ENCODE assay signal across 19 cellular contexts in the genomic region with DNA sequence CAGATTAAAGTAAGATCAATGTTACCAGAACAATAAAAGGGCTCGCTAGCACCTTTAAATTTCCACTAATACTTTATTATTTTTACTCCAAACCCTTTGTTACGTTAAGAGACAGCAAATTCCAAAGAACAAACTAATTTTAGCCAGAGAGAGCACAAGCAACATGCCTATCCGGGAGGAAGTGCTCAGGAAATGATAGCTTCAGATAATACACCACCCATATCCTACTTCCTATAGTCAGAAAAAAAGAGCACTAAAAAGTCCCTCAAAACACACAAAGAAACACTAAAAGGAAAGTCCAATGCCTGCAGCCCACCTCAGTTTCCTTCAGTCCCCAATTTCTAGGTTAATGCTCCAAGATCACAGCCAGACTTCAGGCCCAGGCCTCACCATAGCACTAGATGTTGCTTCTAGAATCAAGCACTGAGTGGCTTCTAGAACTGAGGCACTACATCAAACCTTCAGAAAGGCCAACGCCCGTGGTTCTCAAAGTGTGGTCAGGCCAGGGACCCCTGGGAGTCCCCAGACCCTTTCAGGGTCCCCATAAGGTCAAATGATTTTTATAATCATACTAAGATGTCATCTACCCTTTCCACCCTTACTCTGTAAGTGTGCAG.
DNase-seq lines count a peak whose midpoint lies in the region; ATAC-seq, FAIRE-seq and TF ChIP-seq lines count a peak whose summit lies in the region.
"Had no signal": no experiment of that assay in that cellular context is flagged by ENCODE, and none has a peak within 500 bp of the region (broad histone marks: within the 10 kb centered on the region; RNA-seq: fewer than 3 reads in every experiment).

No MANE protein-coding gene starts in this region.

- TF ChIP-seq CTCF in endothelial cell of umbilical vein (IDR thresholded peaks at IDR 0.05; ENCODE audit: extremely low read depth in 1 of 2, insufficient read depth in 1 of 2, low read depth in 1 of 2, low read length in 2 of 2), result no peak
- no peak for TF ChIP-seq CTCF in uterus (IDR thresholded peaks at IDR 0.05)

- H3K27me3 ChIP-seq in endothelial cell of umbilical vein (ENCODE audit: control insufficient read depth in 2 of 2, insufficient read depth in 2 of 2, low read length in 2 of 2) (no peaks in the 10 kb centered on the region), uterus (no peaks in the 10 kb centered on the region)

- H3K36me3 ChIP-seq in endothelial cell of umbilical vein (ENCODE audit: control insufficient read depth in 2 of 2, extremely low read depth in 1 of 2, insufficient read depth in 2 of 2, low read length in 2 of 2), result no peaks in the 10 kb centered on the region
- no peaks in the 10 kb centered on the region for H3K36me3 ChIP-seq in mesodermal cell (ENCODE audit: control insufficient read depth, insufficient read depth, low read length)
- H3K36me3 ChIP-seq in uterus, result no peaks in the 10 kb centered on the region

- WGBS in mesodermal cell (ENCODE audit: insufficient coverage in 2 of 2), 2 experiments, result 69 to 87% methylated on average over 2 to 4 of the region's 5 CpGs

- dilution Hi-C loops in endothelial cell of umbilical vein (cut with MboI; ENCODE audit: extremely low pct_ligation_motif_present, low sequenced_read_pairs), result no loop called here

- DNase-seq in Right ventricle myocardium superior (no peak), cardiac septum (ENCODE audit: low spot score) (no peak), endothelial cell of umbilical vein (ENCODE audit: low read depth, low spot score) (peak; percentile 63), uterus (no peak), HCEC 1CT (no peak), kidney glomerular epithelial cell (lab: John Stamatoyannopoulos, UW) (no peak)
- DNase-seq in activated effector memory CD4-positive, alpha-beta T cell treated with Interleukin-2 at 50 U/mL for 16 hours, result no peak
- DNase-seq: activated CD8-positive, alpha-beta memory T cell treated with anti-CD3 and anti-CD28 coated beads for 24 hours; activated gamma-delta T cell; Calu3; effector memory CD4-positive, alpha-beta T cell; foreskin melanocyte; IMR-90; naive thymus-derived CD8-positive, alpha-beta T cell; NCI-H1092 treated with DMSO at 0.1 percent for 48 hours; retina; SHP77 treated with DMSO at 0.1 percent for 48 hours; stimulated activated CD4-positive, alpha-beta T cell treated with anti-CD3 and anti-CD28 coated beads, Interleukin-4, amount 100 ng/mL, for 1 hour had no signal

- H3K4me1 ChIP-seq in endothelial cell of umbilical vein (ENCODE audit: control insufficient read depth, extremely low read depth, insufficient read depth, low read length) (peaks cover 28% of the 10 kb centered on the region), mesodermal cell (ENCODE audit: control insufficient read depth, insufficient read depth, low read length, poor library complexity, severe bottlenecking) (peaks cover 12% of the 10 kb centered on the region), uterus (no peaks in the 10 kb centered on the region)

- POLR2A ChIA-PET in endothelial cell of umbilical vein (lab: Charles Lee), result no interaction called here

- intact Hi-C loops in Right ventricle myocardium superior (cut with DNase I), result no loop called here
- intact Hi-C loops in cardiac septum (cut with DNase I), result no loop called here
- intact Hi-C loops in endothelial cell of umbilical vein (cut with micrococcal nuclease), result loop anchor here (1.0 to 2.0 kb wide), 3 partner anchors 26 to 47 kb away; no protein-coding TSS in a partner anchor
- intact Hi-C loops in uterus (cut with DNase I; ENCODE audit: low total_unique reads), result no loop called here

- TF ChIP-seq POLR2A in endothelial cell of umbilical vein (IDR thresholded peaks at IDR 0.05; ENCODE audit: low read depth, low read length) (no peak), uterus (IDR thresholded peaks at IDR 0.05) (no peak)

- peak overlapping the region in 1 of 3 experiments; percentile 26 for H3K4me3 ChIP-seq in endothelial cell of umbilical vein (replicated peaks in 1 of 3; ENCODE audit: insufficient read depth in 1 of 3, low read depth in 1 of 3, low read length in 3 of 3)
- H3K4me3 ChIP-seq in mesodermal cell (ENCODE audit: extremely low read depth, insufficient read depth, low read length, poor library complexity, severe bottlenecking), result no peak overlapping the region
- no peak overlapping the region for H3K4me3 ChIP-seq in uterus

- peak overlapping the region; percentile 55 for H2AFZ ChIP-seq in endothelial cell of umbilical vein (ENCODE audit: low read depth, low read length)

- CTCF ChIA-PET in endothelial cell of umbilical vein (lab: Charles Lee), result interaction anchor here (1.0 to 3.2 kb wide), 5 partner anchors 17 to 47 kb away, joined by 3 to 13 read pairs (median 5); no protein-coding TSS in a partner anchor

- no peaks in the 10 kb centered on the region for H3K9me3 ChIP-seq in endothelial cell of umbilical vein (replicated peaks; ENCODE audit: control insufficient read depth, insufficient read depth, low read length)
- no peaks in the 10 kb centered on the region for H3K9me3 ChIP-seq in mesodermal cell (ENCODE audit: control insufficient read depth, low read length)
- no peaks in the 10 kb centered on the region for H3K9me3 ChIP-seq in uterus

- H3K9ac ChIP-seq in endothelial cell of umbilical vein (replicated peaks; ENCODE audit: extremely low read depth, insufficient read depth, low read length), result peak overlapping the region; percentile 28

- no peaks in the 10 kb centered on the region for H4K20me1 ChIP-seq in endothelial cell of umbilical vein (replicated peaks; ENCODE audit: control insufficient read depth, extremely low read depth, insufficient read depth, low read length)

- H3K9me1 ChIP-seq in endothelial cell of umbilical vein (replicated peaks; ENCODE audit: control insufficient read depth, extremely low read depth, insufficient read depth, low read length), result no peaks in the 10 kb centered on the region

- H3K27ac ChIP-seq in endothelial cell of umbilical vein (ENCODE audit: insufficient read depth, low read depth, low read length) (peak overlapping the region; percentile 39), mesodermal cell (ENCODE audit: low read depth, low read length, severe bottlenecking) (peak overlapping the region; percentile 14), uterus (peak overlapping the region; percentile 38 to 72)

- BruUV-seq in endothelial cell of umbilical vein (replicated peaks; lab: Mats Ljungman, UMichigan), result no TSS peak

- peak; percentile 95 for FAIRE-seq in endothelial cell of umbilical vein (lab: Jason Lieb, UNC)

- H3K4me2 ChIP-seq in endothelial cell of umbilical vein (ENCODE audit: insufficient read depth, low read length), result peak overlapping the region; percentile 68

- no peaks in the 10 kb centered on the region for H3K79me2 ChIP-seq in endothelial cell of umbilical vein (ENCODE audit: control insufficient read depth, insufficient read depth, low read length)

- peak; percentile 69 for ATAC-seq in Right ventricle myocardium superior (ENCODE audit: poor library complexity)
- ATAC-seq: naive thymus-derived CD8-positive, alpha-beta T cell had no signal

TF ChIP-seq in endothelial cell of umbilical vein, 7 proteins besides CTCF, POLR2A, EP300 and RAD21:
- TF ChIP-seq FOS (IDR thresholded peaks at IDR 0.05; ENCODE audit: borderline replicate concordance, insufficient read depth, low read length) (peak; percentile 26), GATA2 (IDR thresholded peaks at IDR 0.05; ENCODE audit: insufficient read depth, insufficient read length, low read depth, low read length) (peak; percentile 86), MYC (IDR thresholded peaks at IDR 0.05; ENCODE audit: low read depth, low read length) (no peak), EZH2 (IDR thresholded peaks at IDR 0.05; ENCODE audit: borderline replicate concordance, low read depth, low read length, severe bottlenecking) (no peak), JUN (IDR thresholded peaks at IDR 0.05; ENCODE audit: borderline replicate concordance, insufficient read depth, insufficient read length, low read depth) (no peak), POLR2AphosphoS5 (IDR thresholded peaks at IDR 0.05; ENCODE audit: insufficient read depth, low read depth, low read length) (peak; percentile 64)
- TF ChIP-seq, protein P1, sequence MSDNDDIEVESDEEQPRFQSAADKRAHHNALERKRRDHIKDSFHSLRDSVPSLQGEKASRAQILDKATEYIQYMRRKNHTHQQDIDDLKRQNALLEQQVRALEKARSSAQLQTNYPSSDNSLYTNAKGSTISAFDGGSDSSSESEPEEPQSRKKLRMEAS (IDR thresholded peaks at IDR 0.05; ENCODE audit: insufficient read depth, insufficient read length), result no peak
